In genomic region chr7:1770331-1770730, GRCh38 we compare ENCODE assay signal across 2 cellular contexts.
TF ChIP-seq lines count a peak whose summit lies in the region.

No MANE protein-coding gene starts in this region.

TF ChIP-seq in K562, 482 proteins besides CTCF, POLR2A, EP300 and RAD21 (continued from another document):
- no peak for TF ChIP-seq MGA (IDR thresholded peaks at IDR 0.05)
- TF ChIP-seq PRDM10 (IDR thresholded peaks at IDR 0.05; ENCODE audit: partially characterized antibody): peak; percentile 69

TF ChIP-seq in GM23338, 12 proteins besides CTCF, POLR2A, EP300 and RAD21 (continued from another document):
- TF ChIP-seq REST (IDR thresholded peaks at IDR 0.05; ENCODE audit: unreplicated experiment) (no peak), ZNF331 (CRISPR knock-in tag; IDR thresholded peaks at IDR 0.05; ENCODE audit: low read depth) (no peak), EZH2phosphoT487 (IDR thresholded peaks at IDR 0.05; ENCODE audit: unreplicated experiment) (no peak), NANOG (IDR thresholded peaks at IDR 0.05; ENCODE audit: borderline replicate concordance) (no peak), JUNB (IDR thresholded peaks at IDR 0.05; ENCODE audit: unreplicated experiment) (no peak), ZNF114 (CRISPR knock-in tag; IDR thresholded peaks at IDR 0.05) (no peak), EZH2 (IDR thresholded peaks at IDR 0.05; ENCODE audit: low read depth, unreplicated experiment) (no peak), ZNF462 (CRISPR knock-in tag; IDR thresholded peaks at IDR 0.05) (no peak)
